ENCODE assay signal across 1 cellular context in genomic region chr17:82848022-82848592, GRCh38.
TF ChIP-seq lines count a peak whose summit lies in the region.

No MANE protein-coding gene starts in this region.

TF ChIP-seq in HepG2, 621 proteins besides CTCF, POLR2A, EP300 and RAD21 (continued from another document and continues in another):
- TF ChIP-seq ZNF432 (CRISPR knock-in tag; IDR thresholded peaks at IDR 0.05; ENCODE audit: borderline replicate concordance) (no peak), RXRB (CRISPR knock-in tag; IDR thresholded peaks at IDR 0.05; ENCODE audit: borderline replicate concordance) (no peak), ZNF589 (CRISPR knock-in tag; conservative IDR thresholded peaks at IDR 0.05) (no peak), KLF15 (CRISPR knock-in tag; IDR thresholded peaks at IDR 0.05; ENCODE audit: borderline replicate concordance) (no peak), ZNF766 (CRISPR knock-in tag; IDR thresholded peaks at IDR 0.05; ENCODE audit: borderline replicate concordance) (no peak), TCF7 (IDR thresholded peaks at IDR 0.05; ENCODE audit: low read depth) (no peak), ZNF224 (CRISPR knock-in tag; IDR thresholded peaks at IDR 0.05) (no peak), JUND (CRISPR knock-in tag; IDR thresholded peaks at IDR 0.05) (no peak), HDAC2 (CRISPR knock-in tag; IDR thresholded peaks at IDR 0.05) (no peak), SIN3A (IDR thresholded peaks at IDR 0.05; ENCODE audit: borderline replicate concordance, low read depth, low read length) (peak; percentile 66; the same call in 1 of the 2 replicates), ZBTB1 (CRISPR knock-in tag; IDR thresholded peaks at IDR 0.05; ENCODE audit: borderline replicate concordance) (no peak), KMT2A (CRISPR knock-in tag; IDR thresholded peaks at IDR 0.05) (peak; percentile 92), ZNF549 (CRISPR knock-in tag; IDR thresholded peaks at IDR 0.05) (no peak), ZSCAN22 (CRISPR knock-in tag; IDR thresholded peaks at IDR 0.05) (no peak), RORA (CRISPR knock-in tag; IDR thresholded peaks at IDR 0.05) (no peak), HINFP (CRISPR knock-in tag; IDR thresholded peaks at IDR 0.05; ENCODE audit: low read depth) (no peak), GLMP (CRISPR knock-in tag; IDR thresholded peaks at IDR 0.05; ENCODE audit: borderline replicate concordance) (no peak), ZNF75D (CRISPR knock-in tag; IDR thresholded peaks at IDR 0.05; ENCODE audit: borderline replicate concordance) (no peak), AFF4 (CRISPR knock-in tag; IDR thresholded peaks at IDR 0.05) (no peak), GLI4 (CRISPR knock-in tag; IDR thresholded peaks at IDR 0.05; ENCODE audit: borderline replicate concordance) (no peak), YY1 (IDR thresholded peaks at IDR 0.05; ENCODE audit: insufficient read depth, insufficient replicate concordance, low read depth, low read length) (no peak), ZNF317 (CRISPR knock-in tag; IDR thresholded peaks at IDR 0.05) (no peak), POGZ (CRISPR knock-in tag; IDR thresholded peaks at IDR 0.05) (no peak), ZHX2 (IDR thresholded peaks at IDR 0.05; ENCODE audit: low read depth) (no peak), ZHX2 (CRISPR knock-in tag; IDR thresholded peaks at IDR 0.05; ENCODE audit: borderline replicate concordance) (no peak), RNF2 (conservative IDR thresholded peaks at IDR 0.05; ENCODE audit: low read depth) (no peak), RBM39 (IDR thresholded peaks at IDR 0.05; ENCODE audit: low read depth, low read length, poor library complexity, severe bottlenecking) (peak; percentile 38), FLYWCH1 (CRISPR knock-in tag; IDR thresholded peaks at IDR 0.05) (no peak)
- TF ChIP-seq, protein P1, sequence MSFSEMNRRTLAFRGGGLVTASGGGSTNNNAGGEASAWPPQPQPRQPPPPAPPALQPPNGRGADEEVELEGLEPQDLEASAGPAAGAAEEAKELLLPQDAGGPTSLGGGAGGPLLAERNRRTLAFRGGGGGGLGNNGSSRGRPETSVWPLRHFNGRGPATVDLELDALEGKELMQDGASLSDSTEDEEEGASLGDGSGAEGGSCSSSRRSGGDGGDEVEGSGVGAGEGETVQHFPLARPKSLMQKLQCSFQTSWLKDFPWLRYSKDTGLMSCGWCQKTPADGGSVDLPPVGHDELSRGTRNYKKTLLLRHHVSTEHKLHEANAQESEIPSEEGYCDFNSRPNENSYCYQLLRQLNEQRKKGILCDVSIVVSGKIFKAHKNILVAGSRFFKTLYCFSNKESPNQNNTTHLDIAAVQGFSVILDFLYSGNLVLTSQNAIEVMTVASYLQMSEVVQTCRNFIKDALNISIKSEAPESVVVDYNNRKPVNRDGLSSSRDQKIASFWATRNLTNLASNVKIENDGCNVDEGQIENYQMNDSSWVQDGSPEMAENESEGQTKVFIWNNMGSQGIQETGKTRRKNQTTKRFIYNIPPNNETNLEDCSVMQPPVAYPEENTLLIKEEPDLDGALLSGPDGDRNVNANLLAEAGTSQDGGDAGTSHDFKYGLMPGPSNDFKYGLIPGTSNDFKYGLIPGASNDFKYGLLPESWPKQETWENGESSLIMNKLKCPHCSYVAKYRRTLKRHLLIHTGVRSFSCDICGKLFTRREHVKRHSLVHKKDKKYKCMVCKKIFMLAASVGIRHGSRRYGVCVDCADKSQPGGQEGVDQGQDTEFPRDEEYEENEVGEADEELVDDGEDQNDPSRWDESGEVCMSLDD (CRISPR knock-in tag; IDR thresholded peaks at IDR 0.05; ENCODE audit: borderline replicate concordance) = no peak
- TF ChIP-seq, protein P2, sequence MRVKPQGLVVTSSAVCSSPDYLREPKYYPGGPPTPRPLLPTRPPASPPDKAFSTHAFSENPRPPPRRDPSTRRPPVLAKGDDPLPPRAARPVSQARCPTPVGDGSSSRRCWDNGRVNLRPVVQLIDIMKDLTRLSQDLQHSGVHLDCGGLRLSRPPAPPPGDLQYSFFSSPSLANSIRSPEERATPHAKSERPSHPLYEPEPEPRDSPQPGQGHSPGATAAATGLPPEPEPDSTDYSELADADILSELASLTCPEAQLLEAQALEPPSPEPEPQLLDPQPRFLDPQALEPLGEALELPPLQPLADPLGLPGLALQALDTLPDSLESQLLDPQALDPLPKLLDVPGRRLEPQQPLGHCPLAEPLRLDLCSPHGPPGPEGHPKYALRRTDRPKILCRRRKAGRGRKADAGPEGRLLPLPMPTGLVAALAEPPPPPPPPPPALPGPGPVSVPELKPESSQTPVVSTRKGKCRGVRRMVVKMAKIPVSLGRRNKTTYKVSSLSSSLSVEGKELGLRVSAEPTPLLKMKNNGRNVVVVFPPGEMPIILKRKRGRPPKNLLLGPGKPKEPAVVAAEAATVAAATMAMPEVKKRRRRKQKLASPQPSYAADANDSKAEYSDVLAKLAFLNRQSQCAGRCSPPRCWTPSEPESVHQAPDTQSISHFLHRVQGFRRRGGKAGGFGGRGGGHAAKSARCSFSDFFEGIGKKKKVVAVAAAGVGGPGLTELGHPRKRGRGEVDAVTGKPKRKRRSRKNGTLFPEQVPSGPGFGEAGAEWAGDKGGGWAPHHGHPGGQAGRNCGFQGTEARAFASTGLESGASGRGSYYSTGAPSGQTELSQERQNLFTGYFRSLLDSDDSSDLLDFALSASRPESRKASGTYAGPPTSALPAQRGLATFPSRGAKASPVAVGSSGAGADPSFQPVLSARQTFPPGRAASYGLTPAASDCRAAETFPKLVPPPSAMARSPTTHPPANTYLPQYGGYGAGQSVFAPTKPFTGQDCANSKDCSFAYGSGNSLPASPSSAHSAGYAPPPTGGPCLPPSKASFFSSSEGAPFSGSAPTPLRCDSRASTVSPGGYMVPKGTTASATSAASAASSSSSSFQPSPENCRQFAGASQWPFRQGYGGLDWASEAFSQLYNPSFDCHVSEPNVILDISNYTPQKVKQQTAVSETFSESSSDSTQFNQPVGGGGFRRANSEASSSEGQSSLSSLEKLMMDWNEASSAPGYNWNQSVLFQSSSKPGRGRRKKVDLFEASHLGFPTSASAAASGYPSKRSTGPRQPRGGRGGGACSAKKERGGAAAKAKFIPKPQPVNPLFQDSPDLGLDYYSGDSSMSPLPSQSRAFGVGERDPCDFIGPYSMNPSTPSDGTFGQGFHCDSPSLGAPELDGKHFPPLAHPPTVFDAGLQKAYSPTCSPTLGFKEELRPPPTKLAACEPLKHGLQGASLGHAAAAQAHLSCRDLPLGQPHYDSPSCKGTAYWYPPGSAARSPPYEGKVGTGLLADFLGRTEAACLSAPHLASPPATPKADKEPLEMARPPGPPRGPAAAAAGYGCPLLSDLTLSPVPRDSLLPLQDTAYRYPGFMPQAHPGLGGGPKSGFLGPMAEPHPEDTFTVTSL (CRISPR knock-in tag; IDR thresholded peaks at IDR 0.05; ENCODE audit: borderline replicate concordance) = no peak
- TF ChIP-seq, protein P3, sequence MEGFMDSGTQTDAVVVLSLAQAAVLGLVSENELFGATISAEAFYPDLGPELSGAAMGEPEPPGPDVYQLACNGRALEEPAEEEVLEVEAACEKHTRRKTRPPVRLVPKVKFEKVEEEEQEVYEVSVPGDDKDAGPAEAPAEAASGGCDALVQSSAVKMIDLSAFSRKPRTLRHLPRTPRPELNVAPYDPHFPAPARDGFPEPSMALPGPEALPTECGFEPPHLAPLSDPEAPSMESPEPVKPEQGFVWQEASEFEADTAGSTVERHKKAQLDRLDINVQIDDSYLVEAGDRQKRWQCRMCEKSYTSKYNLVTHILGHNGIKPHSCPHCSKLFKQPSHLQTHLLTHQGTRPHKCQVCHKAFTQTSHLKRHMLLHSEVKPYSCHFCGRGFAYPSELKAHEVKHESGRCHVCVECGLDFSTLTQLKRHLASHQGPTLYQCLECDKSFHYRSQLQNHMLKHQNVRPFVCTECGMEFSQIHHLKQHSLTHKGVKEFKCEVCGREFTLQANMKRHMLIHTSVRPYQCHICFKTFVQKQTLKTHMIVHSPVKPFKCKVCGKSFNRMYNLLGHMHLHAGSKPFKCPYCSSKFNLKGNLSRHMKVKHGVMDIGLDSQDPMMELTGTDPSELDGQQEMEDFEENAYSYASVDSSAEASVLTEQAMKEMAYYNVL (CRISPR knock-in tag; IDR thresholded peaks at IDR 0.05; ENCODE audit: borderline replicate concordance) = no peak
- TF ChIP-seq, protein P4, sequence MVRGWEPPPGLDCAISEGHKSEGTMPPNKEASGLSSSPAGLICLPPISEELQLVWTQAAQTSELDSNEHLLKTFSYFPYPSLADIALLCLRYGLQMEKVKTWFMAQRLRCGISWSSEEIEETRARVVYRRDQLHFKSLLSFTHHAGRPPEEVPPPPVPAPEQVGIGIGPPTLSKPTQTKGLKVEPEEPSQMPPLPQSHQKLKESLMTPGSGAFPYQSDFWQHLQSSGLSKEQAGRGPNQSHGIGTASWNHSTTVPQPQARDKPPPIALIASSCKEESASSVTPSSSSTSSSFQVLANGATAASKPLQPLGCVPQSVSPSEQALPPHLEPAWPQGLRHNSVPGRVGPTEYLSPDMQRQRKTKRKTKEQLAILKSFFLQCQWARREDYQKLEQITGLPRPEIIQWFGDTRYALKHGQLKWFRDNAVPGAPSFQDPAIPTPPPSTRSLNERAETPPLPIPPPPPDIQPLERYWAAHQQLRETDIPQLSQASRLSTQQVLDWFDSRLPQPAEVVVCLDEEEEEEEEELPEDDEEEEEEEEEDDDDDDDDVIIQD (CRISPR knock-in tag; IDR thresholded peaks at IDR 0.05; ENCODE audit: low read depth) = no peak
